Comparison of ENCODE assay signal across 26 cellular contexts in genomic region chr9:127406799-127407504, GRCh38. TPM values are rescaled to one million over a fixed set of nuclear protein-coding genes. Genes with fewer than 3 reads are reported as not detected.
DNase-seq lines count a peak whose midpoint lies in the region; ATAC-seq, FAIRE-seq and TF ChIP-seq lines count a peak whose summit lies in the region.
"Had no signal": no experiment of that assay in that cellular context is flagged by ENCODE, and none has a peak within 500 bp of the region (broad histone marks: within the 10 kb centered on the region; RNA-seq: fewer than 3 reads in every experiment).

No MANE protein-coding gene starts in this region.

- H3K4me1 ChIP-seq in HepG2 (ENCODE audit: insufficient read depth, low read length), result no peaks in the 10 kb centered on the region
- H3K4me1 ChIP-seq in thyroid gland, result peaks cover 5 to 11% of the 10 kb centered on the region in 2 donors
- H3K4me1 ChIP-seq: upper lobe of left lung had no signal

- 94% methylated on average over 11 of the region's 13 CpGs for WGBS in HepG2 (ENCODE audit: low lambda C conversion rate)
- 84 to 94% methylated on average over 6 to 13 of the region's 13 CpGs for WGBS in thyroid gland, 2 donors

- no peaks in the 10 kb centered on the region for H3K9me3 ChIP-seq in HepG2 (ENCODE audit: low read length)
- no peaks in the 10 kb centered on the region for H3K9me3 ChIP-seq in thyroid gland
- H3K9me3 ChIP-seq: stomach, upper lobe of left lung had no signal

- 0 out of 2 replicates have a peak, but pooled peaks have one; percentile 19 for TF ChIP-seq RAD21 in HepG2 (CRISPR knock-in tag; IDR thresholded peaks at IDR 0.05)

- H3K79me2 ChIP-seq in HepG2 (ENCODE audit: insufficient read depth, low read length), result no peaks in the 10 kb centered on the region

- H3K4me2 ChIP-seq in HepG2 (ENCODE audit: low read depth, low read length), result no peak overlapping the region

- in situ Hi-C loops in HepG2 (cut with HindIII; ENCODE audit: extremely low pct_ligation_motif_present, low pct_unique_long_range_greater_than_20kb), result no loop called here

- ATAC-seq in activated naive CD8-positive, alpha-beta T cell treated with anti-CD3 and anti-CD28 coated beads, Interleukin-2, amount 50 U/mL, for 24 hours, result no peak
- ATAC-seq in HepG2 (peak; percentile 53), HG03520 (IDR thresholded peaks at IDR 0.05; ENCODE audit: unreplicated experiment) (no peak)
- ATAC-seq: activated CD4-positive, CD25-positive, alpha-beta regulatory T cell treated with anti-CD3 and anti-CD28 coated beads, Interleukin-2, amount 50 U/mL, for 24 hours; activated CD8-positive, alpha-beta T cell treated with anti-CD3 and anti-CD28 coated beads, Interleukin-2, amount 10 ng/mL, durations not matched to agents 7 days and 5 days; activated T-cell treated with anti-CD3 and anti-CD28 coated beads, Interleukin-2, amount 50 U/mL, for 4 hours; effector memory CD8-positive, alpha-beta T cell; SK-N-SH treated with all-trans-retinoic acid at 6 μM for 48 hours had no signal

- POLR2A ChIA-PET in HepG2 (lab: Yijun Ruan, JAX), result interaction anchor here (1.2 to 3.4 kb wide), 3 partner anchors 9 to 182 kb away, joined by 3 to 31 read pairs (median 4); partner anchors contain the start of genes SLC2A8 and ZNF79

- intact Hi-C loops in HepG2 (cut with micrococcal nuclease; ENCODE audit: unreplicated experiment) (no loop called here), thyroid gland (cut with DNase I) (no loop called here)

- no peak for TF ChIP-seq CTCF in brain (conservative IDR thresholded peaks at IDR 0.05)
- no peak for TF ChIP-seq CTCF in HepG2 (CRISPR knock-in tag; IDR thresholded peaks at IDR 0.05)
- TF ChIP-seq CTCF in thyroid gland (IDR thresholded peaks at IDR 0.05), result no peak

- no peak for FAIRE-seq in HepG2 (lab: Jason Lieb, UNC)

- H3K27me3 ChIP-seq in HepG2 (ENCODE audit: control insufficient read depth in 1 of 2, insufficient read depth in 2 of 2, low read length in 2 of 2), result no peaks in the 10 kb centered on the region
- no peaks in the 10 kb centered on the region for H3K27me3 ChIP-seq in thyroid gland
- H3K27me3 ChIP-seq: stomach, upper lobe of left lung had no signal

- no peak overlapping the region for H3K9ac ChIP-seq in HepG2 (ENCODE audit: insufficient read depth, low read depth, low read length)

- no peak overlapping the region for H3K4me3 Mint-ChIP-seq in activated naive CD8-positive, alpha-beta T cell treated with anti-CD3 and anti-CD28 coated beads for 36 hours
- H3K4me3 Mint-ChIP-seq in activated naive CD8-positive, alpha-beta T cell treated with anti-CD3 and anti-CD28 coated beads, Interleukin-2, amount 50 U/mL, for 24 hours, result no peak overlapping the region
- peak overlapping the region in 1 of 5 experiments; percentile 12 for H3K4me3 Mint-ChIP-seq in brain
- H3K4me3 Mint-ChIP-seq: activated CD8-positive, alpha-beta T cell treated with anti-CD3 and anti-CD28 coated beads, Interleukin-2, amount 10 ng/mL, durations not matched to agents 7 days and 5 days; activated T-cell treated with anti-CD3 and anti-CD28 coated beads, Interleukin-2, amount 50 U/mL, for 4 hours; effector memory CD8-positive, alpha-beta T cell; HFFc6; nephron had no signal

- H3K4me3 ChIP-seq in HepG2 (replicated peaks in 1 of 3; ENCODE audit: insufficient read depth in 1 of 3, low read depth in 2 of 3, low read length in 3 of 3), result no peak overlapping the region
- no peak overlapping the region for H3K4me3 ChIP-seq in thyroid gland (replicated peaks in 1 of 3)
- H3K4me3 ChIP-seq: stomach, upper lobe of left lung had no signal

- H4K20me1 ChIP-seq in HepG2 (ENCODE audit: insufficient read depth, low read length), result no peaks in the 10 kb centered on the region

- H3K27ac Mint-ChIP-seq in activated naive CD8-positive, alpha-beta T cell treated with anti-CD3 and anti-CD28 coated beads for 36 hours, result peak overlapping the region; percentile 48
- no peak overlapping the region for H3K27ac Mint-ChIP-seq in activated naive CD8-positive, alpha-beta T cell treated with anti-CD3 and anti-CD28 coated beads, Interleukin-2, amount 50 U/mL, for 24 hours
- peak overlapping the region in 3 of 5 experiments; percentile 24 to 63 (median 56) for H3K27ac Mint-ChIP-seq in brain
- H3K27ac Mint-ChIP-seq: activated CD8-positive, alpha-beta T cell treated with anti-CD3 and anti-CD28 coated beads, Interleukin-2, amount 10 ng/mL, durations not matched to agents 7 days and 5 days; HFFc6; nephron had no signal

- peaks cover 2% of the 10 kb centered on the region for H3K4me1 Mint-ChIP-seq in activated naive CD8-positive, alpha-beta T cell treated with anti-CD3 and anti-CD28 coated beads for 36 hours
- H3K4me1 Mint-ChIP-seq in activated naive CD8-positive, alpha-beta T cell treated with anti-CD3 and anti-CD28 coated beads, Interleukin-2, amount 50 U/mL, for 24 hours, result no peaks in the 10 kb centered on the region
- no peaks in the 10 kb centered on the region for H3K4me1 Mint-ChIP-seq in brain
- H3K4me1 Mint-ChIP-seq: nephron had no signal

- TSS peak; percentile 6 for BruUV-seq in HepG2 (replicated peaks; lab: Mats Ljungman, UMichigan)

- no peak overlapping the region for H2AFZ ChIP-seq in HepG2 (ENCODE audit: low read length)

- CTCF ChIA-PET in HepG2 (lab: Yijun Ruan, JAX; ENCODE audit: low intra/inter-chr PET ratio, low total read pairs), result no interaction called here

- DNase-seq in activated naive CD8-positive, alpha-beta T cell treated with anti-CD3 and anti-CD28 coated beads for 36 hours, result no peak
- no peak for DNase-seq in activated naive CD8-positive, alpha-beta T cell treated with anti-CD3 and anti-CD28 coated beads, Interleukin-2, amount 50 U/mL, for 24 hours
- DNase-seq in HepG2 (ENCODE audit: low spot score) (no peak), thyroid gland (no peak), cortex of kidney (lab: John Stamatoyannopoulos, UW) (no peak), T-helper 2 cell (no peak)
- DNase-seq: 8988T; activated CD8-positive, alpha-beta T cell treated with anti-CD3 and anti-CD28 coated beads, Interleukin-2, amount 10 ng/mL, durations not matched to agents 7 days and 5 days; activated naive CD4-positive, alpha-beta T cell treated with Interleukin-2 at 50 U/mL for 16 hours; activated T-cell treated with anti-CD3 and anti-CD28 coated beads, Interleukin-2, amount 50 U/mL, for 4 hours; anterior cingulate cortex; effector memory CD8-positive, alpha-beta T cell; HFFc6; left cardiac atrium; midbrain; MM.1S; NCI-H1436 treated with DMSO at 0.1 percent for 48 hours; NCI-H748 treated with DMSO at 0.1 percent for 48 hours; stimulated activated CD4-positive, alpha-beta T cell treated with anti-CD3 and anti-CD28 coated beads, Interleukin-4, amount 100 ng/mL, for 4 hours; stomach had no signal

- no peaks in the 10 kb centered on the region for H3K9me3 Mint-ChIP-seq in activated naive CD8-positive, alpha-beta T cell treated with anti-CD3 and anti-CD28 coated beads for 36 hours
- no peaks in the 10 kb centered on the region for H3K9me3 Mint-ChIP-seq in activated naive CD8-positive, alpha-beta T cell treated with anti-CD3 and anti-CD28 coated beads, Interleukin-2, amount 50 U/mL, for 24 hours
- H3K9me3 Mint-ChIP-seq in brain, result no peaks in the 10 kb centered on the region
- H3K9me3 Mint-ChIP-seq: activated T-cell treated with anti-CD3 and anti-CD28 coated beads, Interleukin-2, amount 50 U/mL, for 4 hours; effector memory CD8-positive, alpha-beta T cell; HFFc6; nephron had no signal

- TF ChIP-seq EP300 in HepG2 (IDR thresholded peaks at IDR 0.05; ENCODE audit: low read depth in 2 of 2, low read length in 2 of 2) (no peak), HepG2 (CRISPR knock-in tag; IDR thresholded peaks at IDR 0.05; ENCODE audit: borderline replicate concordance) (no peak)

- H3K27ac ChIP-seq in HepG2 (ENCODE audit: extremely low read length, insufficient read depth, low read length) (no peak overlapping the region), thyroid gland (peak overlapping the region in 2 of 3 donors; percentile 68 to 78)
- H3K27ac ChIP-seq: upper lobe of left lung had no signal

- H3K36me3 Mint-ChIP-seq in activated naive CD8-positive, alpha-beta T cell treated with anti-CD3 and anti-CD28 coated beads for 36 hours, result no peaks in the 10 kb centered on the region
- no peaks in the 10 kb centered on the region for H3K36me3 Mint-ChIP-seq in activated naive CD8-positive, alpha-beta T cell treated with anti-CD3 and anti-CD28 coated beads, Interleukin-2, amount 50 U/mL, for 24 hours (ENCODE audit: low read depth)
- peaks cover 5% of the 10 kb centered on the region for H3K36me3 Mint-ChIP-seq in brain

- H3K36me3 ChIP-seq in HepG2 (replicated peaks in 1 of 2; ENCODE audit: control insufficient read depth in 1 of 2, insufficient read depth in 2 of 2, low read length in 2 of 2) (peaks cover 19 to 37% of the 10 kb centered on the region in 2 experiments; a peak in 4 of 5 replicates), thyroid gland (peaks cover 0 to 11% of the 10 kb centered on the region in 2 donors)

- peaks cover 63% of the 10 kb centered on the region for H3K27me3 Mint-ChIP-seq in activated naive CD8-positive, alpha-beta T cell treated with anti-CD3 and anti-CD28 coated beads for 36 hours
- peaks cover 18% of the 10 kb centered on the region for H3K27me3 Mint-ChIP-seq in activated naive CD8-positive, alpha-beta T cell treated with anti-CD3 and anti-CD28 coated beads, Interleukin-2, amount 50 U/mL, for 24 hours
- H3K27me3 Mint-ChIP-seq in brain, result no peaks in the 10 kb centered on the region
- H3K27me3 Mint-ChIP-seq: effector memory CD8-positive, alpha-beta T cell had no signal

- TF ChIP-seq POLR2A in HepG2 (IDR thresholded peaks at IDR 0.05; ENCODE audit: insufficient read depth in 1 of 2, low read depth in 2 of 2, low read length in 2 of 2) (no peak; a peak in 1 of 4 replicates), thyroid gland (IDR thresholded peaks at IDR 0.05) (no peak)

RNA-seq across cellular contexts. Expression of gene SLC2A8, which starts 10.0 kb away (rescaled TPM):
- total RNA-seq in activated naive CD8-positive, alpha-beta T cell treated with anti-CD3 and anti-CD28 coated beads for 36 hours, result 1 to 10 TPM; 1.0 to 1.9 TPM
- polyA plus RNA-seq in brain (ENCODE audit: insufficient read depth, low read depth, low replicate concordance), result 23.4 TPM
- total RNA-seq in HepG2 (2016; rRNA removed; fragmentation: Illumina TruSeq; extraction: Trizol), result 24.0 and 48.6 TPM in 2 replicates
- total RNA-seq in HepG2 (2016; cell fraction: cytosol; rRNA removed; fragmentation: Illumina TruSeq; extraction: Trizol; ENCODE audit: low read depth), result 25.8 and 26.2 TPM in 2 replicates
- 22.9 and 51.3 TPM in 2 replicates for total RNA-seq in HepG2 (2016; cell fraction: insoluble cytoplasmic fraction; rRNA removed; fragmentation: Illumina TruSeq; extraction: Trizol)
- 32.1 and 33.0 TPM in 2 replicates for total RNA-seq in HepG2 (2016; cell fraction: membrane; rRNA removed; fragmentation: Illumina TruSeq; extraction: Trizol)
- 53.8 and 57.0 TPM in 2 replicates for total RNA-seq in HepG2 (2016; cell fraction: nucleus; rRNA removed; fragmentation: Illumina TruSeq; extraction: Trizol)
- polyA plus RNA-seq in HepG2 (2011; rRNA removed), result 22.6 and 37.2 TPM in 2 replicates
- 20.3 and 26.4 TPM in 2 replicates for polyA plus RNA-seq in HepG2 (2011; cell fraction: cytosol; rRNA removed)
- 73.4 and 80.9 TPM in 2 replicates for polyA plus RNA-seq in HepG2 (2011; cell fraction: nucleus; rRNA removed)
- 15.9 and 25.8 TPM in 2 replicates for polyA plus RNA-seq in HepG2 (2012)
- 18.5 and 21.9 TPM in 2 replicates for polyA plus RNA-seq in HepG2 (2016; cell fraction: cytosol; fragmentation: Illumina TruSeq; extraction: Trizol; ENCODE audit: low read depth)
- 22.6 and 24.1 TPM in 2 replicates for polyA plus RNA-seq in HepG2 (2016; cell fraction: insoluble cytoplasmic fraction; fragmentation: Illumina TruSeq; extraction: Trizol; ENCODE audit: low read depth)
- polyA plus RNA-seq in HepG2 (2016; cell fraction: membrane; fragmentation: Illumina TruSeq; extraction: Trizol; ENCODE audit: low read depth), result 21.2 and 23.1 TPM in 2 replicates
- 112 and 118 TPM in 2 replicates for polyA plus RNA-seq in HepG2 (2016; cell fraction: nucleus; fragmentation: Illumina TruSeq; extraction: Trizol; ENCODE audit: insufficient read depth, low read depth)
- polyA minus RNA-seq in HepG2 (2011; rRNA and poly(A)+ RNA removed; ENCODE audit: low replicate concordance), result 29.8 and 66.3 TPM in 2 replicates
- 13.0 and 13.3 TPM in 2 replicates for polyA minus RNA-seq in HepG2 (2011; cell fraction: cytosol; rRNA and poly(A)+ RNA removed)
- polyA minus RNA-seq in HepG2 (2011; cell fraction: nucleus; rRNA and poly(A)+ RNA removed), result 25.1 and 26.0 TPM in 2 replicates
- 10 to 100 TPM; 25.4 to 38.2 (median 29.9) TPM for total RNA-seq in thyroid gland

RNA-seq across cellular contexts. Expression of gene ZNF79, which starts 17.2 kb away (rescaled TPM):
- 1 to 10 TPM; 7.7 to 8.6 TPM for total RNA-seq in activated naive CD8-positive, alpha-beta T cell treated with anti-CD3 and anti-CD28 coated beads for 36 hours
- 6.6 TPM for polyA plus RNA-seq in brain (ENCODE audit: insufficient read depth, low read depth, low replicate concordance)
- 7.3 and 8.1 TPM in 2 replicates for total RNA-seq in HepG2 (2016; rRNA removed; fragmentation: Illumina TruSeq; extraction: Trizol)
- 3.1 and 3.7 TPM in 2 replicates for total RNA-seq in HepG2 (2016; cell fraction: cytosol; rRNA removed; fragmentation: Illumina TruSeq; extraction: Trizol; ENCODE audit: low read depth)
- 7.1 and 8.1 TPM in 2 replicates for total RNA-seq in HepG2 (2016; cell fraction: insoluble cytoplasmic fraction; rRNA removed; fragmentation: Illumina TruSeq; extraction: Trizol)
- 5.0 and 6.4 TPM in 2 replicates for total RNA-seq in HepG2 (2016; cell fraction: membrane; rRNA removed; fragmentation: Illumina TruSeq; extraction: Trizol)
- 6.5 and 7.4 TPM in 2 replicates for total RNA-seq in HepG2 (2016; cell fraction: nucleus; rRNA removed; fragmentation: Illumina TruSeq; extraction: Trizol)
- 3.7 and 4.0 TPM in 2 replicates for polyA plus RNA-seq in HepG2 (2011; rRNA removed)
- polyA plus RNA-seq in HepG2 (2011; cell fraction: cytosol; rRNA removed), result 2.4 and 2.7 TPM in 2 replicates
- 6.0 and 7.5 TPM in 2 replicates for polyA plus RNA-seq in HepG2 (2011; cell fraction: nucleus; rRNA removed)
- 2.6 and 3.2 TPM in 2 replicates for polyA plus RNA-seq in HepG2 (2012)
- 0.52 and 0.70 TPM in 2 replicates for polyA plus RNA-seq in HepG2 (2016; cell fraction: cytosol; fragmentation: Illumina TruSeq; extraction: Trizol; ENCODE audit: low read depth)
- 4.7 TPM in 2 replicates for polyA plus RNA-seq in HepG2 (2016; cell fraction: insoluble cytoplasmic fraction; fragmentation: Illumina TruSeq; extraction: Trizol; ENCODE audit: low read depth)
- 1.3 and 1.4 TPM in 2 replicates for polyA plus RNA-seq in HepG2 (2016; cell fraction: membrane; fragmentation: Illumina TruSeq; extraction: Trizol; ENCODE audit: low read depth)
- polyA plus RNA-seq in HepG2 (2016; cell fraction: nucleus; fragmentation: Illumina TruSeq; extraction: Trizol; ENCODE audit: insufficient read depth, low read depth), result 8.9 and 9.1 TPM in 2 replicates
- 6.0 and 28.4 TPM in 2 replicates for polyA minus RNA-seq in HepG2 (2011; rRNA and poly(A)+ RNA removed; ENCODE audit: low replicate concordance)
- polyA minus RNA-seq in HepG2 (2011; cell fraction: cytosol; rRNA and poly(A)+ RNA removed), result 3.7 and 4.2 TPM in 2 replicates
- 7.9 and 11.3 TPM in 2 replicates for polyA minus RNA-seq in HepG2 (2011; cell fraction: nucleus; rRNA and poly(A)+ RNA removed)
- total RNA-seq in thyroid gland, result 10 to 100 TPM; 10.6 to 19.4 (median 15.9) TPM

RNA-seq across cellular contexts. Expression of gene RPL12, which starts 44.3 kb away (rescaled TPM):
- total RNA-seq in activated naive CD8-positive, alpha-beta T cell treated with anti-CD3 and anti-CD28 coated beads for 36 hours, result 1,000 to 10,000 TPM; 2,007 to 2,108 TPM
- 3,352 TPM for polyA plus RNA-seq in brain (ENCODE audit: insufficient read depth, low read depth, low replicate concordance)
- total RNA-seq in HepG2 (2016; rRNA removed; fragmentation: Illumina TruSeq; extraction: Trizol), result 1,551 and 1,660 TPM in 2 replicates
- total RNA-seq in HepG2 (2016; cell fraction: cytosol; rRNA removed; fragmentation: Illumina TruSeq; extraction: Trizol; ENCODE audit: low read depth), result 6,549 and 6,971 TPM in 2 replicates
- 1,601 and 1,648 TPM in 2 replicates for total RNA-seq in HepG2 (2016; cell fraction: insoluble cytoplasmic fraction; rRNA removed; fragmentation: Illumina TruSeq; extraction: Trizol)
- total RNA-seq in HepG2 (2016; cell fraction: membrane; rRNA removed; fragmentation: Illumina TruSeq; extraction: Trizol), result 4,907 and 5,180 TPM in 2 replicates
- total RNA-seq in HepG2 (2016; cell fraction: nucleus; rRNA removed; fragmentation: Illumina TruSeq; extraction: Trizol), result 525 and 558 TPM in 2 replicates
- polyA plus RNA-seq in HepG2 (2011; rRNA removed), result 2,097 and 2,590 TPM in 2 replicates
- polyA plus RNA-seq in HepG2 (2011; cell fraction: cytosol; rRNA removed), result 3,919 and 3,963 TPM in 2 replicates
- polyA plus RNA-seq in HepG2 (2011; cell fraction: nucleus; rRNA removed), result 619 and 713 TPM in 2 replicates
- polyA plus RNA-seq in HepG2 (2012), result 2,179 and 2,497 TPM in 2 replicates
- 11,205 and 11,665 TPM in 2 replicates for polyA plus RNA-seq in HepG2 (2016; cell fraction: cytosol; fragmentation: Illumina TruSeq; extraction: Trizol; ENCODE audit: low read depth)
- polyA plus RNA-seq in HepG2 (2016; cell fraction: insoluble cytoplasmic fraction; fragmentation: Illumina TruSeq; extraction: Trizol; ENCODE audit: low read depth), result 2,434 and 2,480 TPM in 2 replicates
- polyA plus RNA-seq in HepG2 (2016; cell fraction: membrane; fragmentation: Illumina TruSeq; extraction: Trizol; ENCODE audit: low read depth), result 6,884 and 7,463 TPM in 2 replicates
- polyA plus RNA-seq in HepG2 (2016; cell fraction: nucleus; fragmentation: Illumina TruSeq; extraction: Trizol; ENCODE audit: insufficient read depth, low read depth), result 1,156 and 1,223 TPM in 2 replicates
- polyA minus RNA-seq in HepG2 (2011; rRNA and poly(A)+ RNA removed; ENCODE audit: low replicate concordance), result 706 and 1,371 TPM in 2 replicates
- polyA minus RNA-seq in HepG2 (2011; cell fraction: cytosol; rRNA and poly(A)+ RNA removed), result 461 and 478 TPM in 2 replicates
- polyA minus RNA-seq in HepG2 (2011; cell fraction: nucleus; rRNA and poly(A)+ RNA removed), result 198 and 299 TPM in 2 replicates
- 1,000 to 10,000 TPM; 1,286 to 2,844 (median 1,849) TPM for total RNA-seq in thyroid gland

RNA-seq across cellular contexts. Expression of gene LRSAM1, which starts 44.4 kb away (rescaled TPM):
- total RNA-seq in activated naive CD8-positive, alpha-beta T cell treated with anti-CD3 and anti-CD28 coated beads for 36 hours, result 10 to 100 TPM; 17.7 to 20.7 TPM
- polyA plus RNA-seq in brain (ENCODE audit: insufficient read depth, low read depth, low replicate concordance), result 29.4 TPM
- 4.6 and 8.7 TPM in 2 replicates for total RNA-seq in HepG2 (2016; rRNA removed; fragmentation: Illumina TruSeq; extraction: Trizol)
- 1.5 and 1.7 TPM in 2 replicates for total RNA-seq in HepG2 (2016; cell fraction: cytosol; rRNA removed; fragmentation: Illumina TruSeq; extraction: Trizol; ENCODE audit: low read depth)
- total RNA-seq in HepG2 (2016; cell fraction: insoluble cytoplasmic fraction; rRNA removed; fragmentation: Illumina TruSeq; extraction: Trizol), result 4.2 and 9.8 TPM in 2 replicates
- 3.2 and 4.0 TPM in 2 replicates for total RNA-seq in HepG2 (2016; cell fraction: membrane; rRNA removed; fragmentation: Illumina TruSeq; extraction: Trizol)
- total RNA-seq in HepG2 (2016; cell fraction: nucleus; rRNA removed; fragmentation: Illumina TruSeq; extraction: Trizol), result 9.5 and 16.9 TPM in 2 replicates
- 10.2 and 12.2 TPM in 2 replicates for polyA plus RNA-seq in HepG2 (2011; rRNA removed)
- polyA plus RNA-seq in HepG2 (2011; cell fraction: cytosol; rRNA removed), result 4.1 and 5.2 TPM in 2 replicates
- 68.4 and 76.1 TPM in 2 replicates for polyA plus RNA-seq in HepG2 (2011; cell fraction: nucleus; rRNA removed)
- 10.0 and 14.6 TPM in 2 replicates for polyA plus RNA-seq in HepG2 (2012)
- 1.2 and 1.5 TPM in 2 replicates for polyA plus RNA-seq in HepG2 (2016; cell fraction: cytosol; fragmentation: Illumina TruSeq; extraction: Trizol; ENCODE audit: low read depth)
- 5.4 and 6.9 TPM in 2 replicates for polyA plus RNA-seq in HepG2 (2016; cell fraction: insoluble cytoplasmic fraction; fragmentation: Illumina TruSeq; extraction: Trizol; ENCODE audit: low read depth)
- 1.2 and 2.1 TPM in 2 replicates for polyA plus RNA-seq in HepG2 (2016; cell fraction: membrane; fragmentation: Illumina TruSeq; extraction: Trizol; ENCODE audit: low read depth)
- polyA plus RNA-seq in HepG2 (2016; cell fraction: nucleus; fragmentation: Illumina TruSeq; extraction: Trizol; ENCODE audit: insufficient read depth, low read depth), result 21.9 and 22.1 TPM in 2 replicates
- polyA minus RNA-seq in HepG2 (2011; rRNA and poly(A)+ RNA removed; ENCODE audit: low replicate concordance), result 7.6 and 11.4 TPM in 2 replicates
- 4.2 and 4.4 TPM in 2 replicates for polyA minus RNA-seq in HepG2 (2011; cell fraction: cytosol; rRNA and poly(A)+ RNA removed)
- 25.4 and 32.1 TPM in 2 replicates for polyA minus RNA-seq in HepG2 (2011; cell fraction: nucleus; rRNA and poly(A)+ RNA removed)
- total RNA-seq in thyroid gland, result 10 to 100 TPM; 13.7 to 19.6 (median 16.3) TPM

Comparison
In these comparisons a context has a peak if more than half of its experiments do, and no peak if none do; other contexts are left out.
1. RNA of gene SLC2A8, which starts 10.0 kb away (total RNA-seq): 22.9 to 57.0 TPM in HepG2 and 25.4 to 38.2 TPM in thyroid gland; 1.0 to 1.9 TPM in activated naive CD8-positive, alpha-beta T cell treated with anti-CD3 and anti-CD28 coated beads for 36 hours; every median in the first group is over 4 times any median in the second.